ENCODE assay signal across 31 cellular contexts in the genomic region with DNA sequence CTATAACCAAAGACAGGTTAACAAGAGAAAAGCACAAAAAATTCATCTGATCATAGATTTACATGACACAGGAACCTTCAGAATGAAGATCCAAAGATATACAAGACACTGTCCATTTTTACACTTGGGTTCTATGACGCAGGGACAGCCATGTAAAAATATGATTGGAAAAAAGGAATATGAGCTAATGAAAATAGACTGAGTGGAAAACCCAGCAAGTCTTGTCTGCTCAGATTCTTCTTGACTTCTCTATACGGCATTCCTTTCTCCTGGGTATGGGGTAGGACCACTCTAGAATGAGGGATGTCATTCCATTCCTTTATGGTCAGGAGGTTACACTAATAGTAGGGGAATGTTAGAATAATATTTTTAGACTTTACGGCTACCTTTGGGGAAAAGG. TPM values are rescaled to one million over a fixed set of nuclear protein-coding genes. Genes with fewer than 3 reads are reported as not detected.
"Had no signal": no experiment of that assay in that cellular context is flagged by ENCODE, and none has a peak within 500 bp of the region (broad histone marks: within the 10 kb centered on the region; RNA-seq: fewer than 3 reads in every experiment).

No MANE protein-coding gene starts in this region.

- H3K9me3 ChIP-seq: colonic mucosa, esophagus muscularis mucosa, esophagus squamous epithelium, gastrocnemius medialis, gastroesophageal sphincter, heart left ventricle, heart right ventricle had no signal

- DNase-seq: colonic mucosa; cortex of kidney; dermis blood vessel endothelial cell; dorsolateral prefrontal cortex; effector CD4-positive, alpha-beta T cell; effector CD8-positive, alpha-beta T cell; effector memory CD4-positive, alpha-beta T cell; effector memory CD8-positive, alpha-beta T cell; endodermal cell; erythroblast; esophagus squamous epithelium; foreskin fibroblast; foreskin keratinocyte; foreskin melanocyte; gastrocnemius medialis; glutamatergic neuron; head of caudate nucleus; heart left ventricle; heart right ventricle had no signal

- H3K4me3 Mint-ChIP-seq: dendritic cell treated with granulocyte-macrophage colony-stimulating factor and Interleukin-4, amounts not matched to agents 40 ng/mL and 50 ng/mL, for 4 days; effector memory CD8-positive, alpha-beta T cell; endodermal cell had no signal

- H3K4me3 ChIP-seq: colonic mucosa, coronary artery, dorsolateral prefrontal cortex, esophagus muscularis mucosa, esophagus squamous epithelium, gastrocnemius medialis, gastroesophageal sphincter, heart left ventricle, heart right ventricle had no signal

- H3K27me3 Mint-ChIP-seq: dendritic cell treated with granulocyte-macrophage colony-stimulating factor and Interleukin-4, amounts not matched to agents 40 ng/mL and 50 ng/mL, for 4 days had no signal

- H3K36me3 ChIP-seq: colonic mucosa, esophagus muscularis mucosa, esophagus squamous epithelium, gastrocnemius medialis, gastroesophageal sphincter, heart left ventricle, heart right ventricle had no signal

- H3K4me1 ChIP-seq: colonic mucosa, esophagus muscularis mucosa, esophagus squamous epithelium, foreskin keratinocyte, gastrocnemius medialis, gastroesophageal sphincter, heart left ventricle, heart right ventricle had no signal

- FAIRE-seq: colon, endometrium, endothelial cell of umbilical vein, frontal cortex had no signal

- H3K9me3 Mint-ChIP-seq: dendritic cell treated with granulocyte-macrophage colony-stimulating factor and Interleukin-4, amounts not matched to agents 40 ng/mL and 50 ng/mL, for 4 days; effector memory CD8-positive, alpha-beta T cell; endodermal cell had no signal

- H3K27ac ChIP-seq: colonic mucosa, coronary artery, dorsolateral prefrontal cortex, epithelial cell of prostate, esophagus muscularis mucosa, esophagus squamous epithelium, foreskin keratinocyte, gastrocnemius medialis, gastroesophageal sphincter, heart left ventricle, heart right ventricle had no signal

- H3K27ac Mint-ChIP-seq: dendritic cell treated with granulocyte-macrophage colony-stimulating factor and Interleukin-4, amounts not matched to agents 40 ng/mL and 50 ng/mL, for 4 days; effector memory CD8-positive, alpha-beta T cell; endodermal cell had no signal

- H3K27me3 ChIP-seq: colonic mucosa, dorsolateral prefrontal cortex, esophagus muscularis mucosa, esophagus squamous epithelium, foreskin keratinocyte, gastrocnemius medialis, gastroesophageal sphincter, heart left ventricle, heart right ventricle had no signal

RNA-seq across cellular contexts. Expression of a gene that starts 46.9 kb away (rescaled TPM):
- total RNA-seq: chondrocyte, endothelial cell of umbilical vein, epithelial cell of proximal tubule, foreskin keratinocyte had no signal
- polyA plus RNA-seq: endothelial cell of umbilical vein, fibroblast of lung, foreskin keratinocyte had no signal
